In genomic region chr5:135452366-135453030, GRCh38 we compare ENCODE assay signal across 18 cellular contexts. TPM values are rescaled to one million over a fixed set of nuclear protein-coding genes. Genes with fewer than 3 reads are reported as not detected.
"Had no signal": no experiment of that assay in that cellular context is flagged by ENCODE, and none has a peak within 500 bp of the region (broad histone marks: within the 10 kb centered on the region; RNA-seq: fewer than 3 reads in every experiment).

No MANE protein-coding gene starts in this region.

- H3K9me3 ChIP-seq: body of pancreas, pancreas had no signal

- DNase-seq: activated CD4-positive, alpha-beta T cell treated with anti-CD3 and anti-CD28 coated beads for 36 hours; activated CD8-positive, alpha-beta memory T cell treated with anti-CD3 and anti-CD28 coated beads, Interleukin-2, amount 50 U/mL, for 48 hours; activated CD8-positive, alpha-beta T cell treated with anti-CD3 and anti-CD28 coated beads for 36 hours; activated naive CD4-positive, alpha-beta T cell treated with anti-CD3 and anti-CD28 coated beads, Interleukin-2, amount 50 U/mL, for 16 hours; amniotic stem cell; body of pancreas; dermis blood vessel endothelial cell; erythroblast; hippocampal formation; kidney glomerular epithelial cell; midbrain; T1000 had no signal

- H3K4me1 ChIP-seq: body of pancreas, neural progenitor cell, pancreas had no signal

- H3K36me3 ChIP-seq: neural progenitor cell, pancreas had no signal

- H3K4me2 ChIP-seq: neural progenitor cell had no signal

- H3K4me3 ChIP-seq: body of pancreas, neural progenitor cell, pancreas had no signal

- H3K27me3 ChIP-seq: body of pancreas, pancreas had no signal

- H3K27ac ChIP-seq: body of pancreas, neural progenitor cell, pancreas, VCaP had no signal

- H2AFZ ChIP-seq: neural progenitor cell had no signal

RNA-seq across cellular contexts. Expression of gene TIFAB, which starts 0.3 kb away (rescaled TPM):
- total RNA-seq: activated CD4-positive, alpha-beta T cell treated with anti-CD3 and anti-CD28 coated beads for 36 hours; activated CD8-positive, alpha-beta T cell treated with anti-CD3 and anti-CD28 coated beads for 36 hours; activated T-helper 1 cell treated with anti-CD3 and anti-CD28 coated beads, Interleukin-12 subunit alpha, Interleukin-12 subunit beta, Interleukin-2, Interleukin-4 antibody, amounts not matched to agents 30 ng/mL and 10 ng/mL and 1 ng/mL, durations not matched to agents 14 hours and 24 hours and 36 hours; body of pancreas; dermis blood vessel endothelial cell; renal cortical epithelial cell had no signal
- polyA plus RNA-seq: pancreas had no signal

RNA-seq across cellular contexts. Expression of gene DCANP1, which starts 5.3 kb away (rescaled TPM):
- total RNA-seq: activated CD4-positive, alpha-beta T cell treated with anti-CD3 and anti-CD28 coated beads for 36 hours; activated CD8-positive, alpha-beta T cell treated with anti-CD3 and anti-CD28 coated beads for 36 hours; activated T-helper 1 cell treated with anti-CD3 and anti-CD28 coated beads, Interleukin-12 subunit alpha, Interleukin-12 subunit beta, Interleukin-2, Interleukin-4 antibody, amounts not matched to agents 30 ng/mL and 10 ng/mL and 1 ng/mL, durations not matched to agents 14 hours and 24 hours and 36 hours; dermis blood vessel endothelial cell; lower leg skin; pancreas; renal cortical epithelial cell had no signal
- polyA plus RNA-seq: pancreas had no signal
